ENCODE assay signal across 8 cellular contexts in genomic region chr1:154272217-154272998, GRCh38. TPM values are rescaled to one million over a fixed set of nuclear protein-coding genes. Genes with fewer than 3 reads are reported as not detected.
A peak's percentile ranks its signal among the peaks of the same experiment; 100 is the strongest.
DNase-seq lines count a peak whose midpoint lies in the region; ATAC-seq and TF ChIP-seq lines count a peak whose summit lies in the region.

TSS of gene HAX1 (plus strand) at chr1:154272629. CDS start at chr1:154272724, 95 bp downstream.

- H3K4me1 ChIP-seq in liver (ENCODE audit: control insufficient read depth in 4 of 4, insufficient read depth in 4 of 4, low read length in 3 of 4) = peaks cover 0 to 15% (median 13%) of the 10 kb centered on the region in 4 donors

- peak; percentile 77 for ATAC-seq in GM19328 (IDR thresholded peaks at IDR 0.05; ENCODE audit: unreplicated experiment)
- ATAC-seq in HG03521 (IDR thresholded peaks at IDR 0.05; ENCODE audit: unreplicated experiment) = peak; percentile 87

- peak within 1 kb of the TSS; percentile 94 to 98 for H3K9ac ChIP-seq in liver (ENCODE audit: low read depth in 1 of 2, low read length in 2 of 2)

- peak; percentile 93 to 94 for TF ChIP-seq RAD21 in liver (IDR thresholded peaks at IDR 0.05)

- H3K27ac ChIP-seq in C4-2B (peak within 1 kb of the TSS; percentile 93), liver (ENCODE audit: low read depth in 1 of 2, low read length in 2 of 2) (peak within 1 kb of the TSS; percentile 83 to 89)

- H3K27me3 ChIP-seq in liver (ENCODE audit: control insufficient read depth in 4 of 4, insufficient read depth in 4 of 4, low read length in 3 of 4) = no peaks in the 10 kb centered on the region

- WGBS in liver = under 1% methylated on average over 47 of the region's 47 CpGs

- no peaks in the 10 kb centered on the region for H3K9me3 ChIP-seq in liver (ENCODE audit: control insufficient read depth in 4 of 4, low read length in 3 of 4)

- peak within 1 kb of the TSS; percentile 60 to 98 (median 96) for H3K4me3 ChIP-seq in liver (ENCODE audit: low read depth in 1 of 3, low read length in 3 of 3)

- TF ChIP-seq CTCF in C4-2B (conservative IDR thresholded peaks at IDR 0.05) (peak; percentile 90), liver (IDR thresholded peaks at IDR 0.05; ENCODE audit: low read depth, low read length, missing input control) (peak; percentile 78)

- DNase-seq in NCI-H748 (lab: John Stamatoyannopoulos, UW; ENCODE audit: unreplicated experiment) = peak; percentile 96
- DNase-seq in activated CD4-positive, alpha-beta T cell treated with anti-CD3 and anti-CD28 coated beads, Interleukin-2, amount 50 U/mL, for 24 hours (ENCODE audit: low read depth in 1 of 2, low spot score in 1 of 2) = peak; percentile 95 to 98
- DNase-seq in dermis microvascular lymphatic vessel endothelial cell (ENCODE audit: low read depth in 2 of 2) = peak; percentile 96 to 98
- peak; percentile 94 to 98 for DNase-seq in stimulated activated CD4-positive, alpha-beta T cell treated with anti-CD3 and anti-CD28 coated beads, Interleukin-4, amount 100 ng/mL, for 4 hours

- peaks cover 1 to 37% (median 22%) of the 10 kb centered on the region in 4 donors for H3K36me3 ChIP-seq in liver (ENCODE audit: control insufficient read depth in 4 of 4, insufficient read depth in 3 of 4, low read depth in 1 of 4, low read length in 3 of 4)

TF ChIP-seq in liver, 16 proteins besides CTCF, POLR2A, EP300 and RAD21:
- TF ChIP-seq HNF4A (conservative IDR thresholded peaks at IDR 0.05) (peak; percentile 62 to 73), FOXA1 (IDR thresholded peaks at IDR 0.05) (peak; percentile 77), HNF4G (IDR thresholded peaks at IDR 0.05) (peak; percentile 52), EGR1 (IDR thresholded peaks at IDR 0.05; ENCODE audit: low read depth in 2 of 2) (peak; percentile 93 to 98), ZBTB33 (IDR thresholded peaks at IDR 0.05) (peak; percentile 97), ATF3 (IDR thresholded peaks at IDR 0.05) (peak; percentile 54), JUND (IDR thresholded peaks at IDR 0.05) (peak; percentile 51 to 60), SP1 (IDR thresholded peaks at IDR 0.05) (peak; percentile 82), RXRA (IDR thresholded peaks at IDR 0.05) (peak; percentile 48 to 79), YY1 (IDR thresholded peaks at IDR 0.05) (peak; percentile 97), NR2F2 (IDR thresholded peaks at IDR 0.05) (peak; percentile 44), FOXA2 (IDR thresholded peaks at IDR 0.05) (no peak), GABPA (IDR thresholded peaks at IDR 0.05 in 1 of 2, conservative IDR thresholded peaks at IDR 0.05 in 1 of 2) (peak; percentile 68 to 91), TAF1 (conservative IDR thresholded peaks at IDR 0.05) (peak; percentile 56)
- TF ChIP-seq, protein P1, sequence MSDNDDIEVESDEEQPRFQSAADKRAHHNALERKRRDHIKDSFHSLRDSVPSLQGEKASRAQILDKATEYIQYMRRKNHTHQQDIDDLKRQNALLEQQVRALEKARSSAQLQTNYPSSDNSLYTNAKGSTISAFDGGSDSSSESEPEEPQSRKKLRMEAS (IDR thresholded peaks at IDR 0.05) = peak; percentile 93
- TF ChIP-seq, protein P2, sequence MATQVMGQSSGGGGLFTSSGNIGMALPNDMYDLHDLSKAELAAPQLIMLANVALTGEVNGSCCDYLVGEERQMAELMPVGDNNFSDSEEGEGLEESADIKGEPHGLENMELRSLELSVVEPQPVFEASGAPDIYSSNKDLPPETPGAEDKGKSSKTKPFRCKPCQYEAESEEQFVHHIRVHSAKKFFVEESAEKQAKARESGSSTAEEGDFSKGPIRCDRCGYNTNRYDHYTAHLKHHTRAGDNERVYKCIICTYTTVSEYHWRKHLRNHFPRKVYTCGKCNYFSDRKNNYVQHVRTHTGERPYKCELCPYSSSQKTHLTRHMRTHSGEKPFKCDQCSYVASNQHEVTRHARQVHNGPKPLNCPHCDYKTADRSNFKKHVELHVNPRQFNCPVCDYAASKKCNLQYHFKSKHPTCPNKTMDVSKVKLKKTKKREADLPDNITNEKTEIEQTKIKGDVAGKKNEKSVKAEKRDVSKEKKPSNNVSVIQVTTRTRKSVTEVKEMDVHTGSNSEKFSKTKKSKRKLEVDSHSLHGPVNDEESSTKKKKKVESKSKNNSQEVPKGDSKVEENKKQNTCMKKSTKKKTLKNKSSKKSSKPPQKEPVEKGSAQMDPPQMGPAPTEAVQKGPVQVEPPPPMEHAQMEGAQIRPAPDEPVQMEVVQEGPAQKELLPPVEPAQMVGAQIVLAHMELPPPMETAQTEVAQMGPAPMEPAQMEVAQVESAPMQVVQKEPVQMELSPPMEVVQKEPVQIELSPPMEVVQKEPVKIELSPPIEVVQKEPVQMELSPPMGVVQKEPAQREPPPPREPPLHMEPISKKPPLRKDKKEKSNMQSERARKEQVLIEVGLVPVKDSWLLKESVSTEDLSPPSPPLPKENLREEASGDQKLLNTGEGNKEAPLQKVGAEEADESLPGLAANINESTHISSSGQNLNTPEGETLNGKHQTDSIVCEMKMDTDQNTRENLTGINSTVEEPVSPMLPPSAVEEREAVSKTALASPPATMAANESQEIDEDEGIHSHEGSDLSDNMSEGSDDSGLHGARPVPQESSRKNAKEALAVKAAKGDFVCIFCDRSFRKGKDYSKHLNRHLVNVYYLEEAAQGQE (IDR thresholded peaks at IDR 0.05) = peak; percentile 67

RNA-seq across cellular contexts. Expression of gene HAX1, which starts in this region (rescaled TPM):
- total RNA-seq in dermis microvascular lymphatic vessel endothelial cell = 80.2 and 83.7 TPM in 2 replicates
- total RNA-seq in liver = 10 to 100 TPM; 37.5 to 59.5 TPM
- polyA plus RNA-seq in liver = 10 to 100 TPM; 59.1 to 91.2 TPM

Comparison
In these comparisons a context has a peak if more than half of its experiments do, and no peak if none do; other contexts are left out.
1. Peak in every context shown above with its lines: DNase-seq, ATAC-seq, H3K4me3 ChIP-seq and H3K27ac ChIP-seq.